In the genomic region with DNA sequence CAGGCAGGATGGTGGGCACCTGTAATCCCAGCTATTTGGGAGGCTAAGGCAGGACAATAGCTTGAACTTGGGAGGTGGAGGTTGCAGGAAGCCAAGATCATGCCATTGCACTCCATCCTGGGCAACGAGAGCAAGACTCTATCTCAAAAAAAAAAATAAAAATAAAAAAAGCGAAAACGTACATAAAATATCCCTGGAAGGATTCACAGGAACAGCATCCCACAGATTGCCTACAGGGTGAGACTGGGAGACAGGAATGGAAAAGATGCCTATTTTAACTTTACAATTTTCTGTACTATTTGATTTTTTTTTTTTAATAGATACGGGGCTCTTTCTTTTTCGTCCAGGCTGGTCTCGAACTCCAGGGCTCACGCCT, we compare ENCODE assay signal across 8 cellular contexts. TPM values are rescaled to one million over a fixed set of nuclear protein-coding genes. Genes with fewer than 3 reads are reported as not detected.
DNase-seq lines count a peak whose midpoint lies in the region; ATAC-seq and TF ChIP-seq lines count a peak whose summit lies in the region.

No MANE protein-coding gene starts in this region.

- H3K9ac ChIP-seq in SU-DHL-6 (ENCODE audit: low read length) = peak overlapping the region; percentile 69

- no peaks in the 10 kb centered on the region for H3F3A ChIP-seq in SU-DHL-6 (ENCODE audit: insufficient read depth)

- no peak overlapping the region for H3K27ac ChIP-seq in SU-DHL-6 (ENCODE audit: low read depth, low read length)

- H4K20me1 ChIP-seq in SU-DHL-6 (ENCODE audit: low read depth, low read length) = no peaks in the 10 kb centered on the region

- H3K4me3 ChIP-seq in GM06990 (replicated peaks; ENCODE audit: low read depth, low read length) (peak overlapping the region; percentile 73), SU-DHL-6 (ENCODE audit: insufficient read depth, low read length, poor library complexity, severe bottlenecking) (peak overlapping the region; percentile 80), fibroblast of mammary gland (ENCODE audit: control insufficient read depth, low read depth, low read length) (peak overlapping the region; percentile 69), retinal pigment epithelial cell (ENCODE audit: low read length) (peak overlapping the region; percentile 69)

- DNase-seq in GM06990 (ENCODE audit: extremely low read depth, insufficient read length) (no peak), fibroblast of mammary gland (ENCODE audit: low read depth) (no peak), retinal pigment epithelial cell (ENCODE audit: low read depth) (no peak), DMS 273 treated with DMSO at 0.1 percent for 48 hours (lab: John Stamatoyannopoulos, UW) (no peak), cerebellum (ENCODE audit: low spot score) (no peak), COLO668 (lab: John Stamatoyannopoulos, UW; ENCODE audit: unreplicated experiment) (no peak)

- ATAC-seq in HG03342 (IDR thresholded peaks at IDR 0.05; ENCODE audit: unreplicated experiment) = no peak

- H3K9me2 ChIP-seq in SU-DHL-6 (replicated peaks; ENCODE audit: insufficient read depth, low read length) = no peaks in the 10 kb centered on the region

- H3K79me2 ChIP-seq in SU-DHL-6 (ENCODE audit: insufficient read depth, low read length) = peaks cover 6% of the 10 kb centered on the region; the same call in 1 of the 2 replicates

- TF ChIP-seq CTCF in GM06990 (IDR thresholded peaks at IDR 0.05; ENCODE audit: insufficient read depth, low read length, poor library complexity, severe bottlenecking) (no peak), SU-DHL-6 (IDR thresholded peaks at IDR 0.05; ENCODE audit: insufficient read depth, low read length, poor library complexity, severe bottlenecking) (no peak), fibroblast of mammary gland (conservative IDR thresholded peaks at IDR 0.05; ENCODE audit: control insufficient read depth, insufficient read depth, low read depth, low read length) (no peak), retinal pigment epithelial cell (conservative IDR thresholded peaks at IDR 0.05; ENCODE audit: low read depth, low read length) (no peak)

- H3K27me3 ChIP-seq in GM06990 (replicated peaks; ENCODE audit: control insufficient read depth, insufficient read depth, low read length) (no peaks in the 10 kb centered on the region; the same call in 1 of the 2 replicates), SU-DHL-6 (ENCODE audit: low read length) (no peaks in the 10 kb centered on the region)

- H2AFZ ChIP-seq in SU-DHL-6 (ENCODE audit: low read depth, low read length, severe bottlenecking) = peak overlapping the region; percentile 85

- H3K9me3 ChIP-seq in SU-DHL-6 (ENCODE audit: insufficient read depth, low read length) = no peaks in the 10 kb centered on the region

- peak overlapping the region; percentile 83 for H3K4me2 ChIP-seq in SU-DHL-6 (ENCODE audit: low read depth, low read length, poor library complexity, severe bottlenecking)

- no peaks in the 10 kb centered on the region for H3K36me3 ChIP-seq in GM06990 (ENCODE audit: control insufficient read depth, insufficient read depth, low read length)
- H3K36me3 ChIP-seq in SU-DHL-6 (ENCODE audit: low read length) = no peaks in the 10 kb centered on the region

RNA-seq across cellular contexts. Expression of a gene that starts 0.6 kb away (rescaled TPM):
- 13.5 TPM for total RNA-seq in cerebellum
